10 cellular contexts compared by ENCODE assay signal in the genomic region with DNA sequence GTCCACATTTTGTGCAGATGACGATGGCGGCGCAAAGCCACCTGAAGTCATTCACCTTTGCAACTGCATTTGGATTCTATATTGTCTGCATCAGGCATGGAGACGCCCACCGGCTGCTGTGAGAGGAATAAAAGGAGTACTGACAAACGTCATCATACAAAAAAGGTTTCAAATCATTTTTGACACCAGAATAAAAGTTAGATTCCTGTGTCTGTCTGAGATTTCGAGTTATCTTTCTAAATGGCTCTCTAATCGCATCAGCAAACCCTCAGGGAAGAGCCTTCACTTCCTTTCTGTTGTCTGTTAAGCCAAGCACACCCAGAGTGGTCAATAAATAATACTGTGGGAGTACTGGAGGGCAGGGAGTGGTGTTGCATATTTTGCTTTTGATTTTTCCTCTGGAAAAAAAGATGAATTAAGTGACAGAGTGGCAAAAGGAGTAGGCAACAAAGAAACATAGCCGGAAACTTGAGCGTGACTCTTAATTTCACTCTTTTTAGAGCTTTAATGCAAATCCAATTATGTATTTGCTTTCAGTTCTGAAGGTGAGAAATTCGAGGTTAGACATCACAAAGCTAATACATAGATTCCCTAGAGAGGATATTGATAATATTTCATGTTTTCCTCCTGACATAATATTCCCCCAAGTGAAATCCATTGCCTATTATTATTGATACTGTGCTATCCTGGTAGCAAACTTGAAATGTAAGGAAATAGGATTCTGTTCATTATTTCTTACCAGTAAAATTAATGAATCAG.
DNase-seq lines count a peak whose midpoint lies in the region; ATAC-seq lines count a peak whose summit lies in the region.
"Had no signal": no experiment of that assay in that cellular context is flagged by ENCODE, and none has a peak within 500 bp of the region (broad histone marks: within the 10 kb centered on the region; RNA-seq: fewer than 3 reads in every experiment).

No MANE protein-coding gene starts in this region.

- H3K36me3 Mint-ChIP-seq in activated naive CD4-positive, alpha-beta T cell treated with anti-CD3 and anti-CD28 coated beads for 36 hours (ENCODE audit: low read depth): peaks cover 25% of the 10 kb centered on the region
- H3K36me3 Mint-ChIP-seq in activated naive CD8-positive, alpha-beta T cell treated with anti-CD3 and anti-CD28 coated beads for 36 hours: peaks cover 41% of the 10 kb centered on the region

- H3K27me3 Mint-ChIP-seq in activated naive CD4-positive, alpha-beta T cell treated with anti-CD3 and anti-CD28 coated beads for 36 hours (ENCODE audit: low read depth): no peaks in the 10 kb centered on the region
- H3K27me3 Mint-ChIP-seq in activated naive CD8-positive, alpha-beta T cell treated with anti-CD3 and anti-CD28 coated beads for 36 hours: no peaks in the 10 kb centered on the region

- H3K9me3 Mint-ChIP-seq in activated naive CD4-positive, alpha-beta T cell treated with anti-CD3 and anti-CD28 coated beads for 36 hours: no peaks in the 10 kb centered on the region
- H3K9me3 Mint-ChIP-seq in activated naive CD8-positive, alpha-beta T cell treated with anti-CD3 and anti-CD28 coated beads for 36 hours: peaks cover 1% of the 10 kb centered on the region

- peak overlapping the region; percentile 93 for H3K27ac Mint-ChIP-seq in activated naive CD4-positive, alpha-beta T cell treated with anti-CD3 and anti-CD28 coated beads for 36 hours
- H3K27ac Mint-ChIP-seq in activated naive CD8-positive, alpha-beta T cell treated with anti-CD3 and anti-CD28 coated beads for 36 hours: peak overlapping the region; percentile 85

- intact Hi-C loops in activated naive CD4-positive, alpha-beta T cell treated with anti-CD3 and anti-CD28 coated beads for 36 hours (cut with micrococcal nuclease): loop anchor here (1.0 to 2.0 kb wide), 7 partner anchors 7 to 161 kb away; no protein-coding TSS in a partner anchor

- CTCF ChIA-PET in activated naive CD4-positive, alpha-beta T cell treated with anti-CD3 and anti-CD28 coated beads for 36 hours (lab: Charles Lee): interaction anchor here (0.9 to 2.2 kb wide), 9 partner anchors 9 to 1005 kb away, joined by 3 to 9 read pairs (median 5); no protein-coding TSS in a partner anchor

- no peak for DNase-seq in activated naive CD4-positive, alpha-beta T cell treated with anti-CD3 and anti-CD28 coated beads for 36 hours
- DNase-seq in activated naive CD4-positive, alpha-beta T cell treated with anti-CD3 and anti-CD28 coated beads, Interleukin-2, amount 50 U/mL, for 16 hours: no peak
- DNase-seq in activated naive CD8-positive, alpha-beta T cell treated with anti-CD3 and anti-CD28 coated beads for 36 hours: no peak
- DNase-seq in stimulated activated naive CD8-positive, alpha-beta T cell treated with anti-CD3 and anti-CD28 coated beads, Interleukin-15, Interleukin-2, amounts not matched to agents 100 U/mL and 50 U/mL, for 24 hours: no peak
- no peak for DNase-seq in amygdala (lab: John Stamatoyannopoulos, UW)
- no peak for DNase-seq in NCI-H2029 treated with DMSO at 0.1 percent for 48 hours (lab: John Stamatoyannopoulos, UW)
- no peak for DNase-seq in AML-193 (lab: John Stamatoyannopoulos, UW)
- DNase-seq: C1 segment of cervical spinal cord, substantia nigra had no signal

- peak overlapping the region; percentile 2 for H3K4me3 Mint-ChIP-seq in activated naive CD4-positive, alpha-beta T cell treated with anti-CD3 and anti-CD28 coated beads for 36 hours
- peak overlapping the region; percentile 15 for H3K4me3 Mint-ChIP-seq in activated naive CD8-positive, alpha-beta T cell treated with anti-CD3 and anti-CD28 coated beads for 36 hours

- ATAC-seq in HG02798 (IDR thresholded peaks at IDR 0.05; ENCODE audit: poor library complexity, unreplicated experiment): peak; percentile 34
- ATAC-seq in stimulated activated naive CD8-positive, alpha-beta T cell treated with anti-CD3 and anti-CD28 coated beads, Interleukin-15, Interleukin-2, amounts not matched to agents 100 U/mL and 50 U/mL, for 24 hours: peak; percentile 5

- H3K4me1 Mint-ChIP-seq in activated naive CD4-positive, alpha-beta T cell treated with anti-CD3 and anti-CD28 coated beads for 36 hours (ENCODE audit: low read depth): peaks cover 78% of the 10 kb centered on the region
- H3K4me1 Mint-ChIP-seq in activated naive CD8-positive, alpha-beta T cell treated with anti-CD3 and anti-CD28 coated beads for 36 hours: peaks cover 56% of the 10 kb centered on the region
